In genomic region chr22:41482319-41482935, GRCh38 we compare ENCODE assay signal across 9 cellular contexts. TPM values are rescaled to one million over a fixed set of nuclear protein-coding genes. Genes with fewer than 3 reads are reported as not detected.
DNase-seq lines count a peak whose midpoint lies in the region; ATAC-seq, FAIRE-seq and TF ChIP-seq lines count a peak whose summit lies in the region.
"Had no signal": no experiment of that assay in that cellular context is flagged by ENCODE, and none has a peak within 500 bp of the region (broad histone marks: within the 10 kb centered on the region; RNA-seq: fewer than 3 reads in every experiment).

No MANE protein-coding gene starts in this region.

- H3K9ac ChIP-seq in astrocyte (ENCODE audit: low read length) = peak overlapping the region; percentile 15

- peaks cover 45% of the 10 kb centered on the region for H3K4me1 ChIP-seq in astrocyte (ENCODE audit: insufficient read depth, low read length)

- H3K27me3 ChIP-seq in AG04450 (ENCODE audit: control insufficient read depth, insufficient read depth, low read length) = no peaks in the 10 kb centered on the region
- H3K27me3 ChIP-seq in astrocyte (ENCODE audit: insufficient read depth, low read length) = no peaks in the 10 kb centered on the region

- H2AFZ ChIP-seq in astrocyte (ENCODE audit: low read depth, low read length) = no peak overlapping the region

- H3K4me3 Mint-ChIP-seq in astrocyte (ENCODE audit: unreplicated experiment) (peak overlapping the region; percentile 24), memory B cell (peak overlapping the region; percentile 48)

- DNase-seq in AG04450 (ENCODE audit: low read depth, low spot score) (no peak), HCEC 1CT (peak; percentile 70), astrocyte (ENCODE audit: low read depth) (peak; percentile 58), memory B cell (ENCODE audit: low spot score in 2 of 2) (no peak), 8988T (no peak), DMS79 treated with DMSO at 0.1 percent for 48 hours (lab: John Stamatoyannopoulos, UW) (no peak), cortex of kidney (lab: John Stamatoyannopoulos, UW) (no peak)
- DNase-seq in stimulated activated CD4-positive, alpha-beta T cell treated with anti-CD3 and anti-CD28 coated beads, Interleukin-12 subunit alpha, Interleukin-12 subunit beta, amount 100 ng/mL, for 4 hours = no peak
- DNase-seq: NCI-H2171 had no signal

- peaks cover 83% of the 10 kb centered on the region for H3K79me2 ChIP-seq in astrocyte (ENCODE audit: insufficient read depth, low read length)

- peak; percentile 64 for FAIRE-seq in astrocyte (lab: Jason Lieb, UNC)

- H4K20me1 ChIP-seq in astrocyte (ENCODE audit: insufficient read depth, low read length) = peaks cover 80% of the 10 kb centered on the region

- POLR2A ChIA-PET in AG04450 (lab: Yijun Ruan, JAX) = interaction anchor here (0.9 to 1.6 kb wide), 2 partner anchors 10 to 14 kb away, joined by 3 to 6 read pairs; partner anchors contain the start of gene PHF5A

- no peaks in the 10 kb centered on the region for H3K36me3 ChIP-seq in astrocyte (ENCODE audit: insufficient read depth, low read length)

- no peak overlapping the region for H3K4me3 ChIP-seq in AG04450 (ENCODE audit: low read depth, low read length)
- no peak overlapping the region for H3K4me3 ChIP-seq in astrocyte (ENCODE audit: insufficient read depth, low read depth, low read length)

- peak overlapping the region; percentile 21 for H3K4me2 ChIP-seq in astrocyte (ENCODE audit: low read length)

- H3K9me3 Mint-ChIP-seq in astrocyte (ENCODE audit: unreplicated experiment) = no peaks in the 10 kb centered on the region
- no peaks in the 10 kb centered on the region for H3K9me3 Mint-ChIP-seq in memory B cell

- peak overlapping the region; percentile 69 for H3K27ac Mint-ChIP-seq in astrocyte (ENCODE audit: unreplicated experiment)
- H3K27ac Mint-ChIP-seq in memory B cell = peak overlapping the region; percentile 89

- no peak for ATAC-seq in memory B cell (ENCODE audit: low read depth)

- no peaks in the 10 kb centered on the region for H3K36me3 Mint-ChIP-seq in astrocyte (ENCODE audit: low read depth, unreplicated experiment)
- peaks cover 7% of the 10 kb centered on the region for H3K36me3 Mint-ChIP-seq in memory B cell

- no peaks in the 10 kb centered on the region for H3K27me3 Mint-ChIP-seq in astrocyte (ENCODE audit: low read depth, unreplicated experiment)
- H3K27me3 Mint-ChIP-seq in memory B cell = no peaks in the 10 kb centered on the region

- TF ChIP-seq CTCF in AG04450 (IDR thresholded peaks at IDR 0.05; ENCODE audit: low read depth, low read length) = no peak
- no peak for TF ChIP-seq CTCF in astrocyte (IDR thresholded peaks at IDR 0.05; ENCODE audit: insufficient read depth, low read depth, low read length)

- H3K4me1 Mint-ChIP-seq in astrocyte (ENCODE audit: low read depth, unreplicated experiment) (peaks cover 39% of the 10 kb centered on the region), memory B cell (peaks cover 66% of the 10 kb centered on the region)

- H3K27ac ChIP-seq in AG04450 (ENCODE audit: low read depth, low read length) = peak overlapping the region; percentile 82
- peak overlapping the region; percentile 55 for H3K27ac ChIP-seq in astrocyte (ENCODE audit: low read depth, low read length)

- H3K9me3 ChIP-seq in AG04450 (ENCODE audit: control insufficient read depth, insufficient read depth, low read length) = no peaks in the 10 kb centered on the region
- no peaks in the 10 kb centered on the region for H3K9me3 ChIP-seq in astrocyte (ENCODE audit: insufficient read depth, low read depth, low read length)

- CTCF ChIA-PET in AG04450 (lab: Charles Lee) = interaction anchor here (1.0 to 4.6 kb wide), 4 partner anchors 19 to 115 kb away, joined by 3 to 40 read pairs (median 5); no protein-coding TSS in a partner anchor

RNA-seq across cellular contexts. Expression of gene ACO2, which starts 13.5 kb away (rescaled TPM):
- polyA plus RNA-seq in AG04450 (2011; rRNA removed) = 32.2 and 44.4 TPM in 2 replicates
- 34.1 and 49.3 TPM in 2 replicates for polyA minus RNA-seq in AG04450 (2011; rRNA and poly(A)+ RNA removed)
- 67.2 and 73.7 TPM in 2 replicates for total RNA-seq in astrocyte

RNA-seq across cellular contexts. Expression of gene PHF5A, which starts 13.9 kb away (rescaled TPM):
- polyA plus RNA-seq in AG04450 (2011; rRNA removed) = 47.9 and 53.8 TPM in 2 replicates
- polyA minus RNA-seq in AG04450 (2011; rRNA and poly(A)+ RNA removed) = 24.9 and 32.2 TPM in 2 replicates
- total RNA-seq in astrocyte = 25.3 and 30.9 TPM in 2 replicates

RNA-seq across cellular contexts. Expression of gene TOB2, which starts 35.8 kb away (rescaled TPM):
- polyA plus RNA-seq in AG04450 (2011; rRNA removed) = 25.9 and 27.0 TPM in 2 replicates
- polyA minus RNA-seq in AG04450 (2011; rRNA and poly(A)+ RNA removed) = 33.8 and 40.4 TPM in 2 replicates
- 48.1 and 54.6 TPM in 2 replicates for total RNA-seq in astrocyte

Comparison
In these comparisons a context has a peak if more than half of its experiments do, and no peak if none do; other contexts are left out.
1. DNase-seq: peak in HCEC 1CT (single experiment) and astrocyte (single experiment); none in AG04450 (single experiment), memory B cell (0 of 2), 8988T (single experiment), stimulated activated CD4-positive, alpha-beta T cell treated with anti-CD3 and anti-CD28 coated beads, Interleukin-12 subunit alpha, Interleukin-12 subunit beta, amount 100 ng/mL, for 4 hours (single experiment), DMS79 treated with DMSO at 0.1 percent for 48 hours (single experiment) and cortex of kidney (single experiment).